In genomic region chr1:169461390-169462001, GRCh38 we compare ENCODE assay signal across 14 cellular contexts. TPM values are rescaled to one million over a fixed set of nuclear protein-coding genes. Genes with fewer than 3 reads are reported as not detected.
DNase-seq lines count a peak whose midpoint lies in the region; ATAC-seq, FAIRE-seq and TF ChIP-seq lines count a peak whose summit lies in the region.
"Had no signal": no experiment of that assay in that cellular context is flagged by ENCODE, and none has a peak within 500 bp of the region (broad histone marks: within the 10 kb centered on the region; RNA-seq: fewer than 3 reads in every experiment).

No MANE protein-coding gene starts in this region.

- no peak for TF ChIP-seq EP300 in K562 (IDR thresholded peaks at IDR 0.05; ENCODE audit: low read length)

- peaks cover 21% of the 10 kb centered on the region for H3K4me1 Mint-ChIP-seq in activated T-cell treated with anti-CD3 and anti-CD28 coated beads, Interleukin-2, amount 50 U/mL, for 72 hours (ENCODE audit: low read depth)
- no peaks in the 10 kb centered on the region for H3K4me1 Mint-ChIP-seq in type B pancreatic cell (ENCODE audit: unreplicated experiment)

- H3K9me3 ChIP-seq in OCI-LY3 (ENCODE audit: insufficient read depth, low read length) (peaks cover 13% of the 10 kb centered on the region), K562 (replicated peaks; ENCODE audit: control insufficient read depth, insufficient read depth, low read depth, low read length) (peaks cover 4% of the 10 kb centered on the region; the same call in 1 of the 2 replicates)
- H3K9me3 ChIP-seq in effector memory CD4-positive, alpha-beta T cell (ENCODE audit: control insufficient read depth, low read length), result no peaks in the 10 kb centered on the region
- H3K9me3 ChIP-seq: HAP-1, SJSA1 had no signal

- H4K20me1 ChIP-seq in OCI-LY3 (ENCODE audit: insufficient read depth, low read length), result no peaks in the 10 kb centered on the region
- H4K20me1 ChIP-seq in K562 (replicated peaks; ENCODE audit: control insufficient read depth, insufficient read depth, low read length), result no peaks in the 10 kb centered on the region

- TF ChIP-seq RAD21 in K562 (CRISPR knock-in tag; conservative IDR thresholded peaks at IDR 0.05 in 1 of 2, IDR thresholded peaks at IDR 0.05 in 1 of 2), result no peak

- BruUV-seq in K562 (replicated peaks; lab: Mats Ljungman, UMichigan), result no TSS peak

- no peaks in the 10 kb centered on the region for H3K9me1 ChIP-seq in K562 (ENCODE audit: control insufficient read depth, insufficient read depth, low read length)

- H3K27ac ChIP-seq in OCI-LY3 (ENCODE audit: low read length) (peak overlapping the region; percentile 84), K562 (ENCODE audit: extremely low read depth, low read depth, low read length) (no peak overlapping the region)
- no peak overlapping the region for H3K27ac ChIP-seq in effector memory CD4-positive, alpha-beta T cell (ENCODE audit: insufficient read depth, low read length, poor library complexity, severe bottlenecking)
- H3K27ac ChIP-seq: A549, RWPE1, SJSA1 had no signal

- in situ Hi-C loops in K562 (cut with MboI), result no loop called here

- peak; percentile 51 to 70 for ATAC-seq in activated T-cell treated with anti-CD3 and anti-CD28 coated beads, Interleukin-2, amount 50 U/mL, for 72 hours (replicated peaks in 1 of 2)
- ATAC-seq in K562 (no peak), GM18861 (IDR thresholded peaks at IDR 0.05; ENCODE audit: unreplicated experiment) (no peak)
- ATAC-seq: A549 had no signal

- no peak for TF ChIP-seq POLR2A in K562 (conservative IDR thresholded peaks at IDR 0.05)

- H3K27me3 ChIP-seq in OCI-LY3 (ENCODE audit: low read depth, low read length) (no peaks in the 10 kb centered on the region), K562 (ENCODE audit: control insufficient read depth in 2 of 2, insufficient read depth in 2 of 2, low read length in 2 of 2) (no peaks in the 10 kb centered on the region)
- no peaks in the 10 kb centered on the region for H3K27me3 ChIP-seq in effector memory CD4-positive, alpha-beta T cell (replicated peaks; ENCODE audit: control insufficient read depth, insufficient read depth, low read length, poor library complexity, severe bottlenecking)
- H3K27me3 ChIP-seq: SJSA1 had no signal

- H3K4me3 Mint-ChIP-seq in activated T-cell treated with anti-CD3 and anti-CD28 coated beads, Interleukin-2, amount 50 U/mL, for 72 hours, result peak overlapping the region; percentile 14 to 46
- peak overlapping the region; percentile 16 for H3K4me3 Mint-ChIP-seq in type B pancreatic cell

- peaks cover 21% of the 10 kb centered on the region for H3K4me1 ChIP-seq in OCI-LY3 (ENCODE audit: low read length)
- H3K4me1 ChIP-seq in K562 (replicated peaks in 1 of 2; ENCODE audit: control insufficient read depth in 2 of 2, insufficient read depth in 2 of 2, low read length in 2 of 2), result peaks cover 0 to 4% of the 10 kb centered on the region in 2 experiments; a peak in 1 of 5 replicates
- H3K4me1 ChIP-seq in effector memory CD4-positive, alpha-beta T cell (ENCODE audit: control insufficient read depth, insufficient read depth, low read length, poor library complexity, severe bottlenecking), result peaks cover 5% of the 10 kb centered on the region
- H3K4me1 ChIP-seq: A549, HAP-1 had no signal

- no peak for FAIRE-seq in K562 (lab: Jason Lieb, UNC)
- FAIRE-seq: A549 had no signal

- H2AFZ ChIP-seq in OCI-LY3 (ENCODE audit: low read depth, low read length) (no peak overlapping the region), K562 (ENCODE audit: low read depth, low read length) (no peak overlapping the region)

- 35% methylated on average over 4 of the region's 4 CpGs for WGBS in K562 (ENCODE audit: insufficient coverage, low coverage, missing lambda C conversion rate)

- intact Hi-C loops in K562 (cut with micrococcal nuclease), result loop anchor here (10.0 kb wide), 2 partner anchors 243 to 343 kb away; no protein-coding TSS in a partner anchor

- peak overlapping the region; percentile 41 for H3K4me2 ChIP-seq in OCI-LY3 (ENCODE audit: low read length)
- H3K4me2 ChIP-seq in K562 (ENCODE audit: insufficient read depth, low read length), result no peak overlapping the region
- H3K4me2 ChIP-seq: A549 had no signal

- H3K9ac ChIP-seq in OCI-LY3 (ENCODE audit: low read length) (peak overlapping the region; percentile 0; the same call in 1 of the 2 replicates), K562 (ENCODE audit: insufficient read depth in 1 of 2, low read depth in 2 of 2, low read length in 2 of 2) (no peak overlapping the region)

- no peaks in the 10 kb centered on the region for H3K79me2 ChIP-seq in OCI-LY3 (ENCODE audit: low read length)
- H3K79me2 ChIP-seq in K562 (ENCODE audit: control insufficient read depth, insufficient read depth, low read length), result no peaks in the 10 kb centered on the region

- H3K4me3 ChIP-seq in OCI-LY3 (ENCODE audit: low read length), result no peak overlapping the region
- H3K4me3 ChIP-seq in K562, result no peak overlapping the region
- no peak overlapping the region for H3K4me3 ChIP-seq in effector memory CD4-positive, alpha-beta T cell (ENCODE audit: insufficient read depth, low read depth, low read length, poor library complexity, severe bottlenecking)
- H3K4me3 ChIP-seq: A549, HAP-1, SJSA1 had no signal

- POLR2A ChIA-PET in K562 (lab: Yijun Ruan, JAX), result interaction anchor here (0.8 to 1.5 kb wide), 3 partner anchors 11 to 44 kb away, joined by 3 to 6 read pairs (median 3); partner anchors contain the start of gene SLC19A2

- TF ChIP-seq CTCF in OCI-LY3 (IDR thresholded peaks at IDR 0.05; ENCODE audit: low read depth, low read length) (no peak), K562 (IDR thresholded peaks at IDR 0.05 in 2 of 3, conservative IDR thresholded peaks at IDR 0.05 in 1 of 3; ENCODE audit: insufficient read depth in 2 of 3, low read depth in 1 of 3, low read length in 3 of 3) (no peak), type B pancreatic cell (conservative IDR thresholded peaks at IDR 0.05) (no peak)

- peak overlapping the region; percentile 1 for H3K27ac Mint-ChIP-seq in activated T-cell treated with anti-CD3 and anti-CD28 coated beads, Interleukin-2, amount 50 U/mL, for 72 hours
- H3K27ac Mint-ChIP-seq in type B pancreatic cell, result no peak overlapping the region

- H3K36me3 Mint-ChIP-seq in activated T-cell treated with anti-CD3 and anti-CD28 coated beads, Interleukin-2, amount 50 U/mL, for 72 hours (ENCODE audit: insufficient read depth in 2 of 2), result peaks cover 10% of the 10 kb centered on the region in 2 donors
- H3K36me3 Mint-ChIP-seq in type B pancreatic cell, result peaks cover 19% of the 10 kb centered on the region

- DNase-seq in activated T-cell treated with anti-CD3 and anti-CD28 coated beads, Interleukin-2, amount 50 U/mL, for 72 hours, result no peak
- DNase-seq in activated T-cell treated with anti-CD3 and anti-CD28 coated beads for 4 hours (no peak), K562 (ENCODE audit: extremely low read depth in 1 of 4, low spot score in 3 of 4) (no peak), type B pancreatic cell (ENCODE audit: extremely low spot score, unreplicated experiment) (no peak)
- no peak for DNase-seq in effector memory CD4-positive, alpha-beta T cell
- DNase-seq: NCI-H1436 treated with DMSO at 0.1 percent for 48 hours, NCI-H2081, NCI-H524 had no signal

- peaks cover 3 to 5% of the 10 kb centered on the region in 2 donors for H3K9me3 Mint-ChIP-seq in activated T-cell treated with anti-CD3 and anti-CD28 coated beads, Interleukin-2, amount 50 U/mL, for 72 hours
- H3K9me3 Mint-ChIP-seq in type B pancreatic cell, result peaks cover 4% of the 10 kb centered on the region

- CTCF ChIA-PET in K562 (lab: Yijun Ruan, JAX; ENCODE audit: low intra/inter-chr PET ratio), result interaction anchor here (0.6 kb wide), 1 partner anchor 558 kb away, joined by 3 read pairs; no protein-coding TSS in a partner anchor

- H3K27me3 Mint-ChIP-seq in activated T-cell treated with anti-CD3 and anti-CD28 coated beads, Interleukin-2, amount 50 U/mL, for 72 hours (ENCODE audit: low read depth), result peaks cover 20% of the 10 kb centered on the region
- H3K27me3 Mint-ChIP-seq in type B pancreatic cell, result no peaks in the 10 kb centered on the region

- H3K36me3 ChIP-seq in OCI-LY3 (replicated peaks; ENCODE audit: low read depth, low read length) (peaks cover 53% of the 10 kb centered on the region), K562 (ENCODE audit: control insufficient read depth, insufficient read depth, low read length) (peaks cover 19% of the 10 kb centered on the region)
- no peaks in the 10 kb centered on the region for H3K36me3 ChIP-seq in effector memory CD4-positive, alpha-beta T cell (ENCODE audit: control insufficient read depth, insufficient read depth, low read length)

RNA-seq across cellular contexts. Expression of gene SLC19A2, which starts 24.2 kb away (rescaled TPM):
- total RNA-seq in activated T-cell treated with anti-CD3 and anti-CD28 coated beads, Interleukin-2, amount 50 U/mL, for 72 hours, result 1 to 10 TPM; 4.6 to 7.2 TPM
- total RNA-seq in K562 (2011; cell fraction: chromatin; rRNA removed; ENCODE audit: low replicate concordance), result 42.9 and 68.7 TPM in 2 replicates
- 38.0 and 48.8 TPM in 2 replicates for total RNA-seq in K562 (2011; cell fraction: nucleolus; rRNA removed)
- total RNA-seq in K562 (2011; cell fraction: nucleoplasm; rRNA removed), result 58.8 and 72.3 TPM in 2 replicates
- 14.4 and 18.4 TPM in 2 replicates for total RNA-seq in K562 (2014; rRNA removed)
- total RNA-seq in K562 (2014; rRNA removed; fragmentation: Illumina TruSeq; extraction: Trizol), result 28.9 and 30.9 TPM in 2 replicates
- total RNA-seq in K562 (2015; rRNA removed; fragmentation: Illumina TruSeq; extraction: Trizol), result 17.9 and 19.5 TPM in 2 replicates
- total RNA-seq in K562 (2021), result 18.0 TPM in 2 replicates
- polyA plus RNA-seq in K562 (2011; rRNA removed), result 37.9 and 42.8 TPM in 2 replicates
- polyA plus RNA-seq in K562 (2011; cell fraction: cytosol; rRNA removed), result 24.1 and 28.5 TPM in 2 replicates
- 31.4 and 36.6 TPM in 2 replicates for polyA plus RNA-seq in K562 (2011; cell fraction: nucleus; rRNA removed)
- 9.8 TPM in 2 replicates for polyA plus RNA-seq in K562 (2012)
- polyA plus RNA-seq in K562 (2014; fragmentation: Illumina TruSeq; extraction: Trizol), result 17.6 and 20.0 TPM in 2 replicates
- 1 to 10 TPM; 7.4 to 8.9 TPM for polyA plus RNA-seq in K562 (2014; fragmentation: Nextera tagmentation; extraction: Ambion mirVana)
- polyA plus RNA-seq in K562 (2014; rRNA removed), result 19.2 and 19.4 TPM in 2 replicates
- polyA minus RNA-seq in K562 (2011; rRNA and poly(A)+ RNA removed), result 47.3 and 49.6 TPM in 2 replicates
- polyA minus RNA-seq in K562 (2011; cell fraction: cytosol; rRNA and poly(A)+ RNA removed), result 15.4 and 19.0 TPM in 2 replicates
- polyA minus RNA-seq in K562 (2011; cell fraction: nucleus; rRNA and poly(A)+ RNA removed), result 24.2 and 32.8 TPM in 2 replicates
- total RNA-seq in type B pancreatic cell (ENCODE audit: low replicate concordance), result 19.4 and 28.1 TPM in 2 replicates

RNA-seq across cellular contexts. Expression of gene CCDC181, which starts 34.2 kb away (rescaled TPM):
- total RNA-seq in activated T-cell treated with anti-CD3 and anti-CD28 coated beads, Interleukin-2, amount 50 U/mL, for 72 hours, result not detected
- not detected in 2 replicates for total RNA-seq in K562 (2011; cell fraction: chromatin; rRNA removed; ENCODE audit: low replicate concordance)
- not detected in 2 replicates for total RNA-seq in K562 (2011; cell fraction: nucleolus; rRNA removed)
- not detected in 2 replicates for total RNA-seq in K562 (2011; cell fraction: nucleoplasm; rRNA removed)
- total RNA-seq in K562 (2014; rRNA removed) (0.14 TPM in 1 of 2 replicates, not detected in the other), K562 (2014; rRNA removed; fragmentation: Illumina TruSeq; extraction: Trizol) (0.10 TPM in 1 of 2 replicates, not detected in the other), K562 (2015; rRNA removed; fragmentation: Illumina TruSeq; extraction: Trizol) (not detected in 2 replicates), K562 (2021) (not detected in 2 replicates), type B pancreatic cell (ENCODE audit: low replicate concordance) (0.90 and 3.5 TPM in 2 replicates)
- polyA plus RNA-seq in K562 (2011; rRNA removed) (not detected in 2 replicates), K562 (2014; fragmentation: Illumina TruSeq; extraction: Trizol) (not detected in 2 replicates), K562 (2014; fragmentation: Nextera tagmentation; extraction: Ambion mirVana) (under 1 TPM in 1 of 2 experiments, not detected in 1; 0.04 TPM), K562 (2014; rRNA removed) (not detected in 2 replicates)
- polyA plus RNA-seq in K562 (2011; cell fraction: cytosol; rRNA removed), result not detected in 2 replicates
- 0.08 TPM in 1 of 2 replicates, not detected in the other for polyA plus RNA-seq in K562 (2011; cell fraction: nucleus; rRNA removed)
- 0.07 TPM in 1 of 2 replicates, not detected in the other for polyA plus RNA-seq in K562 (2012)
- polyA minus RNA-seq in K562 (2011; rRNA and poly(A)+ RNA removed), result 0.15 TPM in 1 of 2 replicates, not detected in the other
- polyA minus RNA-seq in K562 (2011; cell fraction: cytosol; rRNA and poly(A)+ RNA removed), result not detected in 2 replicates
- polyA minus RNA-seq in K562 (2011; cell fraction: nucleus; rRNA and poly(A)+ RNA removed), result 0.44 TPM in 1 of 2 replicates, not detected in the other

Comparison
In these comparisons a context has a peak if more than half of its experiments do, and no peak if none do; other contexts are left out.
1. ATAC-seq: peak in activated T-cell treated with anti-CD3 and anti-CD28 coated beads, Interleukin-2, amount 50 U/mL, for 72 hours (2 of 2); none in K562 (single experiment) and GM18861 (single experiment).